14 cellular contexts compared by ENCODE assay signal in genomic region chr13:113305208-113305607, GRCh38. TPM values are rescaled to one million over a fixed set of nuclear protein-coding genes. Genes with fewer than 3 reads are reported as not detected.
DNase-seq lines count a peak whose midpoint lies in the region; FAIRE-seq and TF ChIP-seq lines count a peak whose summit lies in the region.
"Had no signal": no experiment of that assay in that cellular context is flagged by ENCODE, and none has a peak within 500 bp of the region (broad histone marks: within the 10 kb centered on the region; RNA-seq: fewer than 3 reads in every experiment).

No MANE protein-coding gene starts in this region.

- H3K4me1 Mint-ChIP-seq in astrocyte (ENCODE audit: low read depth, unreplicated experiment): peaks cover 25% of the 10 kb centered on the region

- peak overlapping the region; percentile 9 for H3K9ac ChIP-seq in astrocyte (ENCODE audit: low read length)

- H3K27me3 ChIP-seq in AG04450 (ENCODE audit: control insufficient read depth, insufficient read depth, low read length): no peaks in the 10 kb centered on the region
- no peaks in the 10 kb centered on the region for H3K27me3 ChIP-seq in astrocyte (ENCODE audit: insufficient read depth, low read length)
- no peaks in the 10 kb centered on the region for H3K27me3 ChIP-seq in tibial artery

- H3K36me3 ChIP-seq in astrocyte (ENCODE audit: insufficient read depth, low read length) (peaks cover 8% of the 10 kb centered on the region), tibial artery (peaks cover 15 to 29% (median 16%) of the 10 kb centered on the region in 3 donors)

- DNase-seq in AG04450 (ENCODE audit: low read depth, low spot score): no peak
- DNase-seq in H54 (ENCODE audit: insufficient read length, low spot score): no peak
- peak; percentile 73 for DNase-seq in astrocyte (ENCODE audit: low read depth)
- peak; percentile 69 for DNase-seq in iris pigment epithelial cell (ENCODE audit: low read depth)
- DNase-seq in tibial artery: no peak
- no peak for DNase-seq in OCI-M1 (lab: John Stamatoyannopoulos, UW)
- DNase-seq in activated CD4-positive, alpha-beta T cell treated with anti-CD3 and anti-CD28 coated beads for 48 hours: no peak
- DNase-seq in posterior vena cava (ENCODE audit: low spot score): no peak
- DNase-seq: activated T-cell treated with anti-CD3 and anti-CD28 coated beads, Interleukin-2, amount 50 U/mL, for 48 hours; left ventricle myocardium inferior; NCI-H510A treated with DMSO at 0.1 percent for 48 hours; nucleus accumbens had no signal

- H3K9me3 Mint-ChIP-seq in astrocyte (ENCODE audit: unreplicated experiment): no peaks in the 10 kb centered on the region
- H3K9me3 Mint-ChIP-seq: stimulated activated memory B cell treated with anti-CD40 and anti-IgM and Interleukin-4, amounts not matched to agents 10 μg/mL and 1 μg/mL and 100 μg/mL, for 72 hours had no signal

- peak overlapping the region; percentile 58 for H3K4me3 Mint-ChIP-seq in astrocyte (ENCODE audit: unreplicated experiment)
- H3K4me3 Mint-ChIP-seq: stimulated activated memory B cell treated with anti-CD40 and anti-IgM and Interleukin-4, amounts not matched to agents 10 μg/mL and 1 μg/mL and 100 μg/mL, for 72 hours had no signal

- peak overlapping the region; percentile 51 for H3K27ac Mint-ChIP-seq in astrocyte (ENCODE audit: unreplicated experiment)
- H3K27ac Mint-ChIP-seq: stimulated activated memory B cell treated with anti-CD40 and anti-IgM and Interleukin-4, amounts not matched to agents 10 μg/mL and 1 μg/mL and 100 μg/mL, for 72 hours had no signal

- no peak for TF ChIP-seq POLR2A in H54 (IDR thresholded peaks at IDR 0.05; ENCODE audit: low read depth, low read length)

- peaks cover 6% of the 10 kb centered on the region for H3K36me3 Mint-ChIP-seq in astrocyte (ENCODE audit: low read depth, unreplicated experiment)

- FAIRE-seq in H54 (lab: Jason Lieb, UNC) (peak; percentile 41), astrocyte (lab: Jason Lieb, UNC) (peak; percentile 52)

- CTCF ChIA-PET in AG04450 (lab: Charles Lee): no interaction called here

- H4K20me1 ChIP-seq in astrocyte (ENCODE audit: insufficient read depth, low read length): peaks cover 74% of the 10 kb centered on the region

- H3K4me1 ChIP-seq in astrocyte (ENCODE audit: insufficient read depth, low read length) (peaks cover 12% of the 10 kb centered on the region), tibial artery (peaks cover 0 to 5% (median 0%) of the 10 kb centered on the region in 4 donors)

- no peak overlapping the region for H3K4me3 ChIP-seq in AG04450 (ENCODE audit: low read depth, low read length)
- no peak overlapping the region for H3K4me3 ChIP-seq in astrocyte (ENCODE audit: insufficient read depth, low read depth, low read length)
- H3K4me3 ChIP-seq in tibial artery: no peak overlapping the region
- H3K4me3 ChIP-seq: left ventricle myocardium inferior had no signal

- H3K79me2 ChIP-seq in astrocyte (ENCODE audit: insufficient read depth, low read length): peaks cover 94% of the 10 kb centered on the region

- no peaks in the 10 kb centered on the region for H3K27me3 Mint-ChIP-seq in astrocyte (ENCODE audit: low read depth, unreplicated experiment)
- H3K27me3 Mint-ChIP-seq: stimulated activated memory B cell treated with anti-CD40 and anti-IgM and Interleukin-4, amounts not matched to agents 10 μg/mL and 1 μg/mL and 100 μg/mL, for 72 hours had no signal

- H3K9me3 ChIP-seq in AG04450 (ENCODE audit: control insufficient read depth, insufficient read depth, low read length) (no peaks in the 10 kb centered on the region), astrocyte (ENCODE audit: insufficient read depth, low read depth, low read length) (no peaks in the 10 kb centered on the region), tibial artery (no peaks in the 10 kb centered on the region)
- H3K9me3 ChIP-seq: left ventricle myocardium inferior had no signal

- TF ChIP-seq CTCF in AG04450 (IDR thresholded peaks at IDR 0.05; ENCODE audit: low read depth, low read length): no peak
- no peak for TF ChIP-seq CTCF in astrocyte (IDR thresholded peaks at IDR 0.05; ENCODE audit: insufficient read depth, low read depth, low read length)
- TF ChIP-seq CTCF in tibial artery (IDR thresholded peaks at IDR 0.05): no peak

- POLR2A ChIA-PET in AG04450 (lab: Yijun Ruan, JAX): no interaction called here

- H3K27ac ChIP-seq in AG04450 (ENCODE audit: low read depth, low read length) (peak overlapping the region; percentile 42), astrocyte (ENCODE audit: low read depth, low read length) (no peak overlapping the region), tibial artery (no peak overlapping the region)
- H3K27ac ChIP-seq: C4-2B, left ventricle myocardium inferior had no signal

- intact Hi-C loops in tibial artery (cut with DNase I; ENCODE audit: low total_unique reads) (no loop called here), posterior vena cava (cut with DNase I) (no loop called here)

- peak overlapping the region; percentile 50 for H3K4me2 ChIP-seq in astrocyte (ENCODE audit: low read length)

- H2AFZ ChIP-seq in astrocyte (ENCODE audit: low read depth, low read length): no peak overlapping the region

RNA-seq across cellular contexts. Expression of gene LAMP1, which starts 8.2 kb away (rescaled TPM):
- polyA plus RNA-seq in AG04450 (2011; rRNA removed): 229 and 247 TPM in 2 replicates
- polyA minus RNA-seq in AG04450 (2011; rRNA and poly(A)+ RNA removed): 97.0 and 106 TPM in 2 replicates
- total RNA-seq in astrocyte: 313 and 317 TPM in 2 replicates
- 100 to 1,000 TPM; 146 to 197 TPM for total RNA-seq in posterior vena cava

RNA-seq across cellular contexts. Expression of gene GRTP1, which starts 58.7 kb away (rescaled TPM):
- polyA plus RNA-seq in AG04450 (2011; rRNA removed): 1.4 and 1.8 TPM in 2 replicates
- polyA minus RNA-seq in AG04450 (2011; rRNA and poly(A)+ RNA removed): 1.00 and 1.0 TPM in 2 replicates
- total RNA-seq in astrocyte (0.36 and 0.61 TPM in 2 replicates), posterior vena cava (1 to 10 TPM; 3.8 to 4.9 TPM)

Comparison
In these comparisons a context has a peak if more than half of its experiments do, and no peak if none do; other contexts are left out.
1. DNase-seq: peak in astrocyte (single experiment) and iris pigment epithelial cell (single experiment); none in AG04450 (single experiment), H54 (single experiment), tibial artery (0 of 2), OCI-M1 (single experiment), activated CD4-positive, alpha-beta T cell treated with anti-CD3 and anti-CD28 coated beads for 48 hours (single experiment) and posterior vena cava (single experiment).